ENCODE assay signal across 19 cellular contexts in the genomic region with DNA sequence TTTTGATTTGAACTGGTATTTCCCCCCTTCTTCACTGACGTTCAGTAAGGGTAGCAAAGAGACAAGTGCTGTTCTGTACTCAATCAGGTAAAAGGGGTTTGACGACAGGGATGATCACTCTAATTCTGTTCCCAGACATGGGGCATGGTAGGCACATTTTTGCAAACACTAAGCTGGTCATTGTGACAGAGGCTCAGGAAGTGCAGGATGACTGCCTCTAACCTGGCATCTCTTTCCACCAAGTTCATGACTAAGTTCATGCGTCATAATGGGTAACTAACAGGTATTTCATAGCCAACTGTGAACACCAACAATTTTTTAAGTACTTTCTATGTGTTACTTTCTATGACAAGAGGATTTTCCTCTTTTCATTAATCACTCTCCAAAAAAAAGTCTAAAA.
A peak's percentile ranks its signal among the peaks of the same experiment; 100 is the strongest.
DNase-seq lines count a peak whose midpoint lies in the region; ATAC-seq and TF ChIP-seq lines count a peak whose summit lies in the region.
"Had no signal": no experiment of that assay in that cellular context is flagged by ENCODE, and none has a peak within 500 bp of the region (broad histone marks: within the 10 kb centered on the region; RNA-seq: fewer than 3 reads in every experiment).

No MANE protein-coding gene starts in this region.

- peak; percentile 57 for ATAC-seq in activated CD4-positive, alpha-beta T cell treated with anti-CD3 and anti-CD28 coated beads for 36 hours
- ATAC-seq in PC-3 = peak; percentile 64
- no peak for ATAC-seq in GM19463 (IDR thresholded peaks at IDR 0.05; ENCODE audit: unreplicated experiment)
- ATAC-seq: T-cell had no signal

- peak overlapping the region; percentile 17; the same call in 1 of the 2 replicates for H3K4me3 ChIP-seq in PC-3 (ENCODE audit: low read length)
- H3K4me3 ChIP-seq in epithelial cell of proximal tubule (ENCODE audit: low read depth, low read length) = no peak overlapping the region
- no peak overlapping the region for H3K4me3 ChIP-seq in retinal pigment epithelial cell (ENCODE audit: low read length)
- H3K4me3 ChIP-seq: skin epidermis, suprapubic skin had no signal

- BruUV-seq in PC-3 (replicated peaks; lab: Mats Ljungman, UMichigan) = no TSS peak

- H3K27ac ChIP-seq in PC-3 (ENCODE audit: low read length) = peak overlapping the region; percentile 95
- H3K27ac ChIP-seq: 22Rv1, skin epidermis, suprapubic skin had no signal

- intact Hi-C loops in activated CD4-positive, alpha-beta T cell treated with anti-CD3 and anti-CD28 coated beads for 36 hours (cut with DNase I, micrococcal nuclease) = no loop called here
- intact Hi-C loops in PC-3 (cut with micrococcal nuclease) = no loop called here

- H3K36me3 Mint-ChIP-seq in activated CD4-positive, alpha-beta T cell treated with anti-CD3 and anti-CD28 coated beads for 36 hours (ENCODE audit: low read depth) = peaks cover 16% of the 10 kb centered on the region

- no peak overlapping the region for H2AFZ ChIP-seq in PC-3 (ENCODE audit: low read length)

- H3K9ac ChIP-seq in PC-3 (ENCODE audit: low read length) = peak overlapping the region; percentile 66

- H3K9me2 ChIP-seq in PC-3 (replicated peaks; ENCODE audit: low read length) = no peaks in the 10 kb centered on the region

- H3K27me3 Mint-ChIP-seq in activated CD4-positive, alpha-beta T cell treated with anti-CD3 and anti-CD28 coated beads for 36 hours = no peaks in the 10 kb centered on the region
- H3K27me3 Mint-ChIP-seq: activated naive CD4-positive, alpha-beta T cell treated with anti-CD3 and anti-CD28 coated beads, Interleukin-2, amount 50 U/mL, for 24 hours; memory B cell; T-cell had no signal

- peaks cover 55% of the 10 kb centered on the region for H3K4me1 ChIP-seq in PC-3 (ENCODE audit: insufficient read depth, low read length)

- peak overlapping the region; percentile 59 for H3K4me2 ChIP-seq in PC-3 (ENCODE audit: low read length)

- H3K79me2 ChIP-seq in PC-3 (ENCODE audit: low read length) = peaks cover 10% of the 10 kb centered on the region

- H3K9me3 ChIP-seq in PC-3 (ENCODE audit: low read length) = no peaks in the 10 kb centered on the region
- H3K9me3 ChIP-seq: suprapubic skin had no signal

- no peaks in the 10 kb centered on the region for H3K36me3 ChIP-seq in PC-3 (ENCODE audit: low read depth, low read length)
- H3K36me3 ChIP-seq: suprapubic skin had no signal

- H3K4me3 Mint-ChIP-seq in activated CD4-positive, alpha-beta T cell treated with anti-CD3 and anti-CD28 coated beads for 36 hours = no peak overlapping the region
- H3K4me3 Mint-ChIP-seq: activated naive CD4-positive, alpha-beta T cell treated with anti-CD3 and anti-CD28 coated beads, Interleukin-2, amount 50 U/mL, for 24 hours; memory B cell; T-cell had no signal

- no peaks in the 10 kb centered on the region for H3K27me3 ChIP-seq in PC-3 (ENCODE audit: low read length)
- H3K27me3 ChIP-seq: suprapubic skin had no signal

- POLR2A ChIA-PET in activated CD4-positive, alpha-beta T cell treated with anti-CD3 and anti-CD28 coated beads for 36 hours (lab: Charles Lee) = interaction anchor here (0.6 kb wide), 1 partner anchor 19 kb away, joined by 3 read pairs; no protein-coding TSS in a partner anchor
- POLR2A ChIA-PET in PC-3 (lab: Charles Lee; ENCODE audit: unreplicated experiment) = no interaction called here

- no peaks in the 10 kb centered on the region for H3F3A ChIP-seq in PC-3 (ENCODE audit: low read length, unreplicated experiment)

- peaks cover 7% of the 10 kb centered on the region for H3K4me1 Mint-ChIP-seq in activated CD4-positive, alpha-beta T cell treated with anti-CD3 and anti-CD28 coated beads for 36 hours

- DNase-seq in activated CD4-positive, alpha-beta T cell treated with anti-CD3 and anti-CD28 coated beads for 36 hours = no peak
- no peak for DNase-seq in activated CD4-positive, alpha-beta T cell treated with anti-CD3 and anti-CD28 coated beads, Interleukin-2, amount 50 U/mL, for 4 hours
- peak; percentile 81 for DNase-seq in PC-3
- peak; percentile 84 for DNase-seq in epithelial cell of proximal tubule (ENCODE audit: low read depth)
- DNase-seq in retinal pigment epithelial cell (ENCODE audit: low read depth) = peak; percentile 69
- DNase-seq in stimulated activated CD4-positive, alpha-beta T cell treated with anti-CD3 and anti-CD28 coated beads, Interleukin-4, amount 100 ng/mL, for 4 hours = no peak
- DNase-seq in COLO829 (ENCODE audit: low spot score) = no peak
- DNase-seq: C1 segment of cervical spinal cord; DMS 273 treated with DMSO at 0.1 percent for 48 hours; NCI-H1436 treated with DMSO at 0.1 percent for 48 hours; NCI-H2171 treated with DMSO at 0.1 percent for 48 hours; NK-92 treated with Interleukin-12 subunit alpha and Interleukin-12 subunit beta, amount 100 ng/mL, for 24 hours; T-cell had no signal

- no peaks in the 10 kb centered on the region for H3K9me3 Mint-ChIP-seq in activated CD4-positive, alpha-beta T cell treated with anti-CD3 and anti-CD28 coated beads for 36 hours (ENCODE audit: low read depth)
- H3K9me3 Mint-ChIP-seq: activated naive CD4-positive, alpha-beta T cell treated with anti-CD3 and anti-CD28 coated beads, Interleukin-2, amount 50 U/mL, for 24 hours; memory B cell; T-cell had no signal

- H3K27ac Mint-ChIP-seq in activated CD4-positive, alpha-beta T cell treated with anti-CD3 and anti-CD28 coated beads for 36 hours = no peak overlapping the region
- H3K27ac Mint-ChIP-seq: activated naive CD4-positive, alpha-beta T cell treated with anti-CD3 and anti-CD28 coated beads, Interleukin-2, amount 50 U/mL, for 24 hours; memory B cell; T-cell had no signal

- CTCF ChIA-PET in activated CD4-positive, alpha-beta T cell treated with anti-CD3 and anti-CD28 coated beads for 36 hours (lab: Charles Lee) = interaction anchor here (0.8 to 2.4 kb wide), 2 partner anchors 18 to 53 kb away, joined by 3 to 7 read pairs; no protein-coding TSS in a partner anchor
- CTCF ChIA-PET in PC-3 (lab: Charles Lee) = interaction anchor here (0.7 kb wide), 1 partner anchor 11 kb away, joined by 3 read pairs; no protein-coding TSS in a partner anchor

- no peaks in the 10 kb centered on the region for H4K20me1 ChIP-seq in PC-3 (ENCODE audit: low read length)

- TF ChIP-seq CTCF in PC-3 (conservative IDR thresholded peaks at IDR 0.05; ENCODE audit: low read depth, low read length) (no peak), epithelial cell of proximal tubule (conservative IDR thresholded peaks at IDR 0.05; ENCODE audit: low read depth, low read length) (no peak), retinal pigment epithelial cell (conservative IDR thresholded peaks at IDR 0.05; ENCODE audit: low read depth, low read length) (no peak)

Comparison
In these comparisons a context has a peak if more than half of its experiments do, and no peak if none do; other contexts are left out.
1. DNase-seq: peak in PC-3 (single experiment), epithelial cell of proximal tubule (single experiment) and retinal pigment epithelial cell (single experiment); none in activated CD4-positive, alpha-beta T cell treated with anti-CD3 and anti-CD28 coated beads for 36 hours (single experiment), activated CD4-positive, alpha-beta T cell treated with anti-CD3 and anti-CD28 coated beads, Interleukin-2, amount 50 U/mL, for 4 hours (0 of 2), stimulated activated CD4-positive, alpha-beta T cell treated with anti-CD3 and anti-CD28 coated beads, Interleukin-4, amount 100 ng/mL, for 4 hours (0 of 2) and COLO829 (single experiment).